9 cellular contexts compared by ENCODE assay signal in genomic region chr12:51028126-51028810, GRCh38. TPM values are rescaled to one million over a fixed set of nuclear protein-coding genes. Genes with fewer than 3 reads are reported as not detected.
DNase-seq lines count a peak whose midpoint lies in the region; ATAC-seq and TF ChIP-seq lines count a peak whose summit lies in the region.
"Had no signal": no experiment of that assay in that cellular context is flagged by ENCODE, and none has a peak within 500 bp of the region (broad histone marks: within the 10 kb centered on the region; RNA-seq: fewer than 3 reads in every experiment).

No MANE protein-coding gene starts in this region.

- no peaks in the 10 kb centered on the region for H3K36me3 ChIP-seq in Karpas-422 (ENCODE audit: insufficient read depth, low read length)
- H3K36me3 ChIP-seq in endodermal cell (ENCODE audit: control insufficient read depth, insufficient read depth, low read length), result no peaks in the 10 kb centered on the region
- H3K36me3 ChIP-seq in osteoblast (ENCODE audit: insufficient read depth, low read length), result no peaks in the 10 kb centered on the region
- H3K36me3 ChIP-seq: BLaER1 had no signal

- ATAC-seq in HG02759 (IDR thresholded peaks at IDR 0.05; ENCODE audit: unreplicated experiment), result no peak

- H3K27me3 ChIP-seq in Karpas-422 (ENCODE audit: low read length), result no peaks in the 10 kb centered on the region
- H3K27me3 ChIP-seq in endodermal cell (ENCODE audit: control insufficient read depth, insufficient read depth, low read length, poor library complexity, severe bottlenecking), result no peaks in the 10 kb centered on the region
- H3K27me3 ChIP-seq in osteoblast (ENCODE audit: insufficient read depth, low read length), result no peaks in the 10 kb centered on the region
- H3K27me3 ChIP-seq: BLaER1 had no signal

- no peaks in the 10 kb centered on the region for H4K20me1 ChIP-seq in Karpas-422 (ENCODE audit: insufficient read depth, low read depth, low read length)
- H4K20me1 ChIP-seq in osteoblast (ENCODE audit: insufficient read depth, low read length), result no peaks in the 10 kb centered on the region

- no peaks in the 10 kb centered on the region for H3K36me3 Mint-ChIP-seq in endodermal cell (ENCODE audit: low read depth)

- TF ChIP-seq CTCF in RWPE1 (conservative IDR thresholded peaks at IDR 0.05; ENCODE audit: low read depth), result peak; percentile 43
- TF ChIP-seq CTCF in endodermal cell (conservative IDR thresholded peaks at IDR 0.05), result peak; percentile 70
- TF ChIP-seq CTCF in osteoblast (IDR thresholded peaks at IDR 0.05; ENCODE audit: extremely low read depth, low read depth, low read length), result peak; percentile 55

- H3K27me3 Mint-ChIP-seq in endodermal cell (ENCODE audit: insufficient read depth), result no peaks in the 10 kb centered on the region

- no peaks in the 10 kb centered on the region for H3K9me3 Mint-ChIP-seq in endodermal cell

- DNase-seq in DMS153 treated with DMSO at 0.1 percent for 48 hours (lab: John Stamatoyannopoulos, UW; ENCODE audit: unreplicated experiment) (peak; percentile 28), DMS153 (lab: John Stamatoyannopoulos, UW) (no peak), Karpas-422 (peak; percentile 85), RWPE1 (ENCODE audit: low spot score) (no peak), endodermal cell (peak; percentile 84), osteoblast (ENCODE audit: insufficient read length, low spot score, missing footprints) (peak; percentile 63), OCI-M2 (lab: John Stamatoyannopoulos, UW; ENCODE audit: unreplicated experiment) (no peak)

- H3K4me1 Mint-ChIP-seq in endodermal cell, result peaks cover 24% of the 10 kb centered on the region

- H3K4me1 ChIP-seq in Karpas-422 (ENCODE audit: low read length), result peaks cover 44% of the 10 kb centered on the region
- H3K4me1 ChIP-seq in endodermal cell (ENCODE audit: control insufficient read depth, insufficient read depth, low read length), result no peaks in the 10 kb centered on the region
- H3K4me1 ChIP-seq in osteoblast (ENCODE audit: insufficient read depth, low read length), result peaks cover 29% of the 10 kb centered on the region

- H3K9ac ChIP-seq in Karpas-422 (ENCODE audit: low read length) (no peak overlapping the region), endodermal cell (ENCODE audit: extremely low read depth, low read length, poor library complexity, severe bottlenecking) (no peak overlapping the region)
- H3K9ac ChIP-seq: BLaER1 had no signal

- H3K9me3 ChIP-seq in Karpas-422 (ENCODE audit: low read length), result no peaks in the 10 kb centered on the region
- no peaks in the 10 kb centered on the region for H3K9me3 ChIP-seq in endodermal cell (ENCODE audit: control insufficient read depth, low read length)
- no peaks in the 10 kb centered on the region for H3K9me3 ChIP-seq in osteoblast (ENCODE audit: low read depth, low read length)
- H3K9me3 ChIP-seq: BLaER1 had no signal

- peak overlapping the region; percentile 53 for H3K4me2 ChIP-seq in Karpas-422 (ENCODE audit: low read depth, low read length, poor library complexity, severe bottlenecking)
- H3K4me2 ChIP-seq in osteoblast (ENCODE audit: insufficient read depth, low read length), result peak overlapping the region; percentile 76
- H3K4me2 ChIP-seq: BLaER1 had no signal

- H3K9me2 ChIP-seq in Karpas-422 (replicated peaks; ENCODE audit: insufficient read depth, low read length), result no peaks in the 10 kb centered on the region

- H3K27ac Mint-ChIP-seq in endodermal cell, result no peak overlapping the region

- H3K27ac ChIP-seq in Karpas-422 (ENCODE audit: low read length) (no peak overlapping the region), RWPE1 (peak overlapping the region; percentile 75), endodermal cell (ENCODE audit: low read depth, low read length) (no peak overlapping the region), osteoblast (ENCODE audit: low read depth, low read length) (no peak overlapping the region)
- H3K27ac ChIP-seq: BLaER1 had no signal

- H3K4me3 Mint-ChIP-seq in endodermal cell, result no peak overlapping the region

- 0 out of 2 replicates have a peak overlapping the region, but pooled peaks have one; percentile 8 for H2AFZ ChIP-seq in Karpas-422 (ENCODE audit: low read length)
- H2AFZ ChIP-seq in osteoblast (ENCODE audit: low read length), result peak overlapping the region; percentile 83

- H3K79me2 ChIP-seq in Karpas-422 (ENCODE audit: low read length), result peaks cover 28% of the 10 kb centered on the region
- H3K79me2 ChIP-seq in osteoblast (ENCODE audit: insufficient read depth, low read length), result peaks cover 16% of the 10 kb centered on the region

- WGBS in endodermal cell (ENCODE audit: insufficient coverage in 1 of 2, insufficient read length in 1 of 2), 2 experiments, result 47% methylated on average over 5 to 9 of the region's 9 CpGs

- CTCF ChIA-PET in RWPE1 (lab: Yijun Ruan, JAX), result interaction anchor here (0.6 to 1.8 kb wide), 6 partner anchors 8 to 263 kb away, joined by 3 to 8 read pairs (median 3); no protein-coding TSS in a partner anchor

- POLR2A ChIA-PET in RWPE1 (lab: Yijun Ruan, JAX; ENCODE audit: low non-redundant PET), result no interaction called here

- peak overlapping the region; percentile 1; the same call in 1 of the 2 replicates for H3K4me3 ChIP-seq in Karpas-422 (ENCODE audit: low read length)
- H3K4me3 ChIP-seq in endodermal cell (ENCODE audit: low read length), result no peak overlapping the region
- H3K4me3 ChIP-seq in osteoblast (ENCODE audit: insufficient read depth, low read length), result peak overlapping the region; percentile 61
- H3K4me3 ChIP-seq: BLaER1 had no signal

RNA-seq across cellular contexts. Expression of gene SLC11A2, which starts 2.1 kb away (rescaled TPM):
- total RNA-seq in Karpas-422 (2014; rRNA removed; shearing (Covaris generic); ENCODE audit: low replicate concordance), result 38.2 and 47.4 TPM in 2 replicates
- 10 to 100 TPM; 74.3 to 99.1 TPM for total RNA-seq in endodermal cell
- 49.2 TPM for polyA plus RNA-seq in endodermal cell (2013, experiment 1 of 2)
- 46.2 TPM for polyA plus RNA-seq in endodermal cell (2013, experiment 2 of 2)
- total RNA-seq in osteoblast, result 64.4 and 80.7 TPM in 2 replicates

RNA-seq across cellular contexts. Expression of gene LETMD1, which starts 19.9 kb away (rescaled TPM):
- total RNA-seq in Karpas-422 (2014; rRNA removed; shearing (Covaris generic); ENCODE audit: low replicate concordance), result 95.0 and 105 TPM in 2 replicates
- total RNA-seq in endodermal cell (10 to 100 TPM; 34.8 to 40.2 TPM), osteoblast (54.8 and 56.1 TPM in 2 replicates)
- polyA plus RNA-seq in endodermal cell (2013, experiment 1 of 2), result 49.7 TPM
- 43.7 TPM for polyA plus RNA-seq in endodermal cell (2013, experiment 2 of 2)

RNA-seq across cellular contexts. Expression of gene CSRNP2, which starts 55.1 kb away (rescaled TPM):
- 14.5 and 15.2 TPM in 2 replicates for total RNA-seq in Karpas-422 (2014; rRNA removed; shearing (Covaris generic); ENCODE audit: low replicate concordance)
- total RNA-seq in endodermal cell (10 to 100 TPM; 45.7 to 52.1 TPM), osteoblast (27.4 and 30.0 TPM in 2 replicates)
- 34.2 TPM for polyA plus RNA-seq in endodermal cell (2013, experiment 1 of 2)
- 33.4 TPM for polyA plus RNA-seq in endodermal cell (2013, experiment 2 of 2)

Comparison
In these comparisons a context has a peak if more than half of its experiments do, and no peak if none do; other contexts are left out.
1. DNase-seq: peak in DMS153 treated with DMSO at 0.1 percent for 48 hours (single experiment), Karpas-422 (single experiment), endodermal cell (single experiment) and osteoblast (single experiment); none in DMS153 (single experiment), RWPE1 (single experiment) and OCI-M2 (single experiment).
2. Peak in every context shown above with its lines, with median percentiles within 50 percentile points of each other: CTCF ChIP-seq.